2 cellular contexts compared by ENCODE assay signal in genomic region chr12:110230655-110231054, GRCh38.
TF ChIP-seq lines count a peak whose summit lies in the region.

No MANE protein-coding gene starts in this region.

TF ChIP-seq in A549, 52 proteins besides CTCF, POLR2A, EP300 and RAD21 (continued from another document):
- no peak for TF ChIP-seq CBX2 (IDR thresholded peaks at IDR 0.05; ENCODE audit: borderline replicate concordance, low read depth)
- no peak for TF ChIP-seq FOSL2 (IDR thresholded peaks at IDR 0.05)
- TF ChIP-seq FOSL2 (CRISPR knock-in tag; IDR thresholded peaks at IDR 0.05) = no peak
- no peak for TF ChIP-seq E2F6 (IDR thresholded peaks at IDR 0.05; ENCODE audit: borderline replicate concordance, low read depth)

TF ChIP-seq in liver, 16 proteins besides CTCF, POLR2A, EP300 and RAD21 (continued from another document):
- TF ChIP-seq HNF4G (IDR thresholded peaks at IDR 0.05) (no peak), EGR1 (IDR thresholded peaks at IDR 0.05; ENCODE audit: low read depth in 2 of 2) (peak in 1 of 2 donors; percentile 29), JUND (IDR thresholded peaks at IDR 0.05) (peak in 1 of 2 donors; percentile 11), SP1 (IDR thresholded peaks at IDR 0.05) (peak; percentile 24), REST (IDR thresholded peaks at IDR 0.05) (peak; percentile 15)
